In the genomic region with DNA sequence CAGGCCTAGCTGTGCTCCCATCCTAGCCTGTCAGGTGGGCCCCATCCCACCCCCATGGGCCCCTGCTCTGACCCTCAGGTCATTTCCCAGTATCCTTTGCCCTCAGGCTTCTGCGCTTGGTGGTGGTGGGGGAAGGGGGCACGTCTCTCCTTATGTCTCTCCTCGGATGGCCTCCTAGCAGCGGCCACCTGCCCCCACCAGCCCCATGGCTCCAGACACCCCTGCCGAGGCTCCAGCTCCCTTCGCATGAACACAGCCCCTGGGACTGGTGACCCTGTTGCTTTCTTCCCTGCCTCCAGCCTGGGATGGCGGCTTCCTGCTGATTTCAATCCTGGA, we compare ENCODE assay signal across 1 cellular context. TPM values are rescaled to one million over a fixed set of nuclear protein-coding genes. Genes with fewer than 3 reads are reported as not detected.
"Had no signal": no experiment of that assay in that cellular context is flagged by ENCODE, and none has a peak within 500 bp of the region (broad histone marks: within the 10 kb centered on the region; RNA-seq: fewer than 3 reads in every experiment).

No MANE protein-coding gene starts in this region.

RNA-seq across cellular contexts. Expression of a gene that starts 27.3 kb away (rescaled TPM):
- total RNA-seq: natural killer cell treated with Interleukin-12 subunit alpha and Interleukin-12 subunit beta and Interleukin-15 and Interleukin-18, amount 100 ng/mL, for 72 hours had no signal
